23 cellular contexts compared by ENCODE assay signal in the genomic region with DNA sequence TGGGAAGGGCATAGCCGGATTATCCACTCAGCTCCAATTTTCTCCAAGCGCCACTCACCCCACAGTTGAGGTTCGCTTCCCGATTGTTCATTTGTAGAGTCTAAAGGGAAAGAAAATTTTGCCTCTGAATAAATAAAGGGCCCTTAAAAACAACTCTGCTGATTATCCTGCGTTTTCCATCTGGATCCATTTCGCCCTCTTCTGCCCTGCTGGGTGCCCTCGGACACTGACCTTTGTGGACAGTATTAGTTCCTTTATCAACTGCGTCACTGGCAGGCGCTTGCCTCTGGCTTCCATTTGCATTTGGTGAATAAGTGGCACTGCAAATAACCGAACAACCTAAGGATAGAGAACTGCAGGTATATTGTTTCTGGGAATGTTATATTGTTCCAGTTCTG. TPM values are rescaled to one million over a fixed set of nuclear protein-coding genes. Genes with fewer than 3 reads are reported as not detected.
A peak's percentile ranks its signal among the peaks of the same experiment; 100 is the strongest.
DNase-seq lines count a peak whose midpoint lies in the region; ATAC-seq, FAIRE-seq and TF ChIP-seq lines count a peak whose summit lies in the region.
"Had no signal": no experiment of that assay in that cellular context is flagged by ENCODE, and none has a peak within 500 bp of the region (broad histone marks: within the 10 kb centered on the region; RNA-seq: fewer than 3 reads in every experiment).

No MANE protein-coding gene starts in this region.

- peaks cover 0 to 2% (median 0%) of the 10 kb centered on the region in 9 donors for H3K9me3 Mint-ChIP-seq in naive thymus-derived CD8-positive, alpha-beta T cell
- H3K9me3 Mint-ChIP-seq: activated T-helper 2 cell treated with anti-CD3 and anti-CD28 coated beads, Interferon-gamma antibody, Interleukin-2, Interleukin-4, amounts not matched to agents 10 μg/mL and 5 μg/mL and 100 μg/mL, durations not matched to agents 14 hours and 24 hours and 36 hours; CD8-positive, alpha-beta T cell had no signal

- H4K20me1 ChIP-seq in HepG2 (ENCODE audit: insufficient read depth, low read length) (no peaks in the 10 kb centered on the region), endothelial cell of umbilical vein (replicated peaks; ENCODE audit: control insufficient read depth, extremely low read depth, insufficient read depth, low read length) (no peaks in the 10 kb centered on the region)

- H3K79me2 ChIP-seq in HepG2 (ENCODE audit: insufficient read depth, low read length): no peaks in the 10 kb centered on the region
- no peaks in the 10 kb centered on the region for H3K79me2 ChIP-seq in endothelial cell of umbilical vein (ENCODE audit: control insufficient read depth, insufficient read depth, low read length)

- TF ChIP-seq RAD21 in liver (IDR thresholded peaks at IDR 0.05) (no peak), HepG2 (CRISPR knock-in tag; IDR thresholded peaks at IDR 0.05) (no peak)

- H3K9me3 ChIP-seq in liver (ENCODE audit: control insufficient read depth in 4 of 4, low read length in 3 of 4) (no peaks in the 10 kb centered on the region), HepG2 (ENCODE audit: low read length) (no peaks in the 10 kb centered on the region), endothelial cell of umbilical vein (replicated peaks; ENCODE audit: control insufficient read depth, insufficient read depth, low read length) (no peaks in the 10 kb centered on the region), thoracic aorta (no peaks in the 10 kb centered on the region)
- H3K9me3 ChIP-seq in effector memory CD4-positive, alpha-beta T cell (ENCODE audit: control insufficient read depth, low read length): no peaks in the 10 kb centered on the region

- H3K27me3 ChIP-seq in liver (ENCODE audit: control insufficient read depth in 4 of 4, insufficient read depth in 4 of 4, low read length in 3 of 4) (no peaks in the 10 kb centered on the region), HepG2 (ENCODE audit: control insufficient read depth in 1 of 2, insufficient read depth in 2 of 2, low read length in 2 of 2) (peaks cover 0 to 15% of the 10 kb centered on the region in 2 experiments), endothelial cell of umbilical vein (ENCODE audit: control insufficient read depth in 2 of 2, insufficient read depth in 2 of 2, low read length in 2 of 2) (peaks cover 34 to 51% of the 10 kb centered on the region in 2 experiments), thoracic aorta (replicated peaks; ENCODE audit: insufficient read depth) (peaks cover 10% of the 10 kb centered on the region)
- H3K27me3 ChIP-seq in effector memory CD4-positive, alpha-beta T cell (replicated peaks; ENCODE audit: control insufficient read depth, insufficient read depth, low read length, poor library complexity, severe bottlenecking): peaks cover 37% of the 10 kb centered on the region

- peak overlapping the region in 7 of 10 donors; percentile 2 to 59 (median 38) for H3K4me3 Mint-ChIP-seq in naive thymus-derived CD8-positive, alpha-beta T cell
- H3K4me3 Mint-ChIP-seq: CD8-positive, alpha-beta T cell had no signal

- H3K27me3 Mint-ChIP-seq in naive thymus-derived CD8-positive, alpha-beta T cell: peaks cover 44 to 90% (median 74%) of the 10 kb centered on the region in 5 donors

- TF ChIP-seq POLR2A in HepG2 (IDR thresholded peaks at IDR 0.05; ENCODE audit: insufficient read depth in 1 of 2, low read depth in 2 of 2, low read length in 2 of 2): no peak
- no peak for TF ChIP-seq POLR2A in endothelial cell of umbilical vein (IDR thresholded peaks at IDR 0.05; ENCODE audit: low read depth, low read length)

- FAIRE-seq in HepG2 (lab: Jason Lieb, UNC): no peak
- FAIRE-seq in endothelial cell of umbilical vein (lab: Jason Lieb, UNC): no peak
- FAIRE-seq: GM18507 had no signal

- BruUV-seq in HepG2 (replicated peaks; lab: Mats Ljungman, UMichigan): no TSS peak
- BruUV-seq in endothelial cell of umbilical vein (replicated peaks; lab: Mats Ljungman, UMichigan): no TSS peak

- no peaks in the 10 kb centered on the region for H3K36me3 ChIP-seq in liver (ENCODE audit: control insufficient read depth in 4 of 4, insufficient read depth in 3 of 4, low read depth in 1 of 4, low read length in 3 of 4)
- H3K36me3 ChIP-seq in HepG2 (replicated peaks in 1 of 2; ENCODE audit: control insufficient read depth in 1 of 2, insufficient read depth in 2 of 2, low read length in 2 of 2): no peaks in the 10 kb centered on the region
- no peaks in the 10 kb centered on the region for H3K36me3 ChIP-seq in endothelial cell of umbilical vein (ENCODE audit: control insufficient read depth in 2 of 2, extremely low read depth in 1 of 2, insufficient read depth in 2 of 2, low read length in 2 of 2)
- no peaks in the 10 kb centered on the region for H3K36me3 ChIP-seq in thoracic aorta
- H3K36me3 ChIP-seq in effector memory CD4-positive, alpha-beta T cell (ENCODE audit: control insufficient read depth, insufficient read depth, low read length): no peaks in the 10 kb centered on the region

- 29% methylated on average over 10 of the region's 10 CpGs for WGBS in liver
- WGBS in HepG2 (ENCODE audit: low lambda C conversion rate): 59% methylated on average over 10 of the region's 10 CpGs

- no peaks in the 10 kb centered on the region for H3K9me1 ChIP-seq in endothelial cell of umbilical vein (replicated peaks; ENCODE audit: control insufficient read depth, extremely low read depth, insufficient read depth, low read length)

- POLR2A ChIA-PET in HepG2 (lab: Yijun Ruan, JAX) (no interaction called here), endothelial cell of umbilical vein (lab: Charles Lee) (no interaction called here)
- POLR2A ChIA-PET in naive thymus-derived CD8-positive, alpha-beta T cell (lab: Charles Lee): no interaction called here

- ATAC-seq in HepG2 (no peak), thoracic aorta (ENCODE audit: insufficient number of reproducible peaks, low FRiP score, low read depth) (no peak), HG03354 (IDR thresholded peaks at IDR 0.05; ENCODE audit: poor library complexity, severe bottlenecking, unreplicated experiment) (no peak)
- ATAC-seq in naive thymus-derived CD8-positive, alpha-beta T cell: no peak
- ATAC-seq: CD8-positive, alpha-beta T cell had no signal

- TF ChIP-seq CTCF in liver (IDR thresholded peaks at IDR 0.05; ENCODE audit: low read depth, low read length, missing input control) (no peak), HepG2 (CRISPR knock-in tag; IDR thresholded peaks at IDR 0.05) (no peak), endothelial cell of umbilical vein (IDR thresholded peaks at IDR 0.05; ENCODE audit: extremely low read depth in 1 of 2, insufficient read depth in 1 of 2, low read depth in 1 of 2, low read length in 2 of 2) (no peak), thoracic aorta (IDR thresholded peaks at IDR 0.05) (no peak)

- H3K9ac ChIP-seq in liver (ENCODE audit: low read depth in 1 of 2, low read length in 2 of 2) (no peak overlapping the region), HepG2 (ENCODE audit: insufficient read depth, low read depth, low read length) (no peak overlapping the region), endothelial cell of umbilical vein (replicated peaks; ENCODE audit: extremely low read depth, insufficient read depth, low read length) (no peak overlapping the region)

- H3K4me1 ChIP-seq in liver (ENCODE audit: control insufficient read depth in 4 of 4, insufficient read depth in 4 of 4, low read length in 3 of 4) (peaks cover 0 to 11% (median 6%) of the 10 kb centered on the region in 4 donors), HepG2 (ENCODE audit: insufficient read depth, low read length) (no peaks in the 10 kb centered on the region), endothelial cell of umbilical vein (ENCODE audit: control insufficient read depth, extremely low read depth, insufficient read depth, low read length) (peaks cover 3% of the 10 kb centered on the region), thoracic aorta (ENCODE audit: control insufficient read depth in 1 of 2, low read depth in 2 of 2) (peaks cover 0 to 8% of the 10 kb centered on the region in 2 donors)
- peaks cover 10% of the 10 kb centered on the region for H3K4me1 ChIP-seq in effector memory CD4-positive, alpha-beta T cell (ENCODE audit: control insufficient read depth, insufficient read depth, low read length, poor library complexity, severe bottlenecking)

- intact Hi-C loops in HepG2 (cut with micrococcal nuclease; ENCODE audit: unreplicated experiment) (no loop called here), endothelial cell of umbilical vein (cut with micrococcal nuclease) (no loop called here)

- DNase-seq in HepG2 (ENCODE audit: low spot score) (no peak), endothelial cell of umbilical vein (ENCODE audit: low read depth, low spot score) (no peak), thoracic aorta (ENCODE audit: low spot score) (no peak), NCI-H1694 treated with DMSO at 0.1 percent for 48 hours (lab: John Stamatoyannopoulos, UW) (no peak)
- no peak for DNase-seq in naive thymus-derived CD8-positive, alpha-beta T cell
- no peak for DNase-seq in effector memory CD4-positive, alpha-beta T cell
- DNase-seq: activated CD8-positive, alpha-beta memory T cell treated with anti-CD3 and anti-CD28 coated beads for 24 hours; CD8-positive, alpha-beta T cell; DMS79; NCI-H1436 treated with DMSO at 0.1 percent for 48 hours; NCI-H345; Right ventricle myocardium superior; stimulated activated CD4-positive, alpha-beta T cell treated with anti-CD3 and anti-CD28 coated beads, Interleukin-15, amount 100 ng/mL, for 24 hours; T-helper 1 cell had no signal

- H3K4me2 ChIP-seq in HepG2 (ENCODE audit: low read depth, low read length): no peak overlapping the region
- H3K4me2 ChIP-seq in endothelial cell of umbilical vein (ENCODE audit: insufficient read depth, low read length): peak overlapping the region; percentile 21

- H3K36me3 Mint-ChIP-seq in naive thymus-derived CD8-positive, alpha-beta T cell: peaks cover 0 to under 1% (median 0%) of the 10 kb centered on the region in 3 donors
- H3K36me3 Mint-ChIP-seq: CD8-positive, alpha-beta T cell had no signal

- CTCF ChIA-PET in HepG2 (lab: Yijun Ruan, JAX; ENCODE audit: low intra/inter-chr PET ratio, low total read pairs) (no interaction called here), endothelial cell of umbilical vein (lab: Charles Lee) (interaction anchor here (0.8 to 1.6 kb wide), 3 partner anchors 10 to 202 kb away, joined by 4 to 8 read pairs (median 5); no protein-coding TSS in a partner anchor)

- peaks cover 12 to 26% (median 19%) of the 10 kb centered on the region in 4 donors for H3K4me1 Mint-ChIP-seq in naive thymus-derived CD8-positive, alpha-beta T cell

- H3K4me3 ChIP-seq in liver (ENCODE audit: low read depth in 1 of 3, low read length in 3 of 3) (peak overlapping the region in 2 of 3 donors; percentile 44 to 52), HepG2 (replicated peaks in 1 of 3; ENCODE audit: insufficient read depth in 1 of 3, low read depth in 2 of 3, low read length in 3 of 3) (no peak overlapping the region), endothelial cell of umbilical vein (replicated peaks in 1 of 3; ENCODE audit: insufficient read depth in 1 of 3, low read depth in 1 of 3, low read length in 3 of 3) (no peak overlapping the region), thoracic aorta (peak overlapping the region; percentile 18)
- no peak overlapping the region for H3K4me3 ChIP-seq in effector memory CD4-positive, alpha-beta T cell (ENCODE audit: insufficient read depth, low read depth, low read length, poor library complexity, severe bottlenecking)

- no peak overlapping the region for H2AFZ ChIP-seq in HepG2 (ENCODE audit: low read length)
- H2AFZ ChIP-seq in endothelial cell of umbilical vein (ENCODE audit: low read depth, low read length): peak overlapping the region; percentile 48

- H3K27ac ChIP-seq in liver (ENCODE audit: low read depth in 1 of 2, low read length in 2 of 2): no peak overlapping the region
- no peak overlapping the region for H3K27ac ChIP-seq in HepG2 (ENCODE audit: extremely low read length, insufficient read depth, low read length)
- no peak overlapping the region for H3K27ac ChIP-seq in endothelial cell of umbilical vein (ENCODE audit: insufficient read depth, low read depth, low read length)
- H3K27ac ChIP-seq in thoracic aorta: no peak overlapping the region
- no peak overlapping the region for H3K27ac ChIP-seq in effector memory CD4-positive, alpha-beta T cell (ENCODE audit: insufficient read depth, low read length, poor library complexity, severe bottlenecking)
- H3K27ac ChIP-seq: HL-60, VCaP had no signal

- no peak for TF ChIP-seq EP300 in HepG2 (IDR thresholded peaks at IDR 0.05; ENCODE audit: low read depth in 2 of 2, low read length in 2 of 2)
- TF ChIP-seq EP300 in HepG2 (CRISPR knock-in tag; IDR thresholded peaks at IDR 0.05; ENCODE audit: borderline replicate concordance): no peak

- in situ Hi-C loops in HepG2 (cut with HindIII; ENCODE audit: extremely low pct_ligation_motif_present, low pct_unique_long_range_greater_than_20kb): no loop called here

- peak overlapping the region in 1 of 10 donors; percentile 37 for H3K27ac Mint-ChIP-seq in naive thymus-derived CD8-positive, alpha-beta T cell
- H3K27ac Mint-ChIP-seq: activated T-helper 2 cell treated with anti-CD3 and anti-CD28 coated beads, Interferon-gamma antibody, Interleukin-2, Interleukin-4, amounts not matched to agents 10 μg/mL and 5 μg/mL and 100 μg/mL, durations not matched to agents 14 hours and 24 hours and 36 hours; CD8-positive, alpha-beta T cell had no signal

- dilution Hi-C loops in endothelial cell of umbilical vein (cut with MboI; ENCODE audit: extremely low pct_ligation_motif_present, low sequenced_read_pairs): no loop called here

RNA-seq across cellular contexts. Expression of gene GSX2, which starts 10.1 kb away (rescaled TPM):
- not detected for total RNA-seq in liver
- not detected for polyA plus RNA-seq in liver
- not detected in 2 replicates for total RNA-seq in HepG2 (2016; rRNA removed; fragmentation: Illumina TruSeq; extraction: Trizol)
- total RNA-seq in HepG2 (2016; cell fraction: cytosol; rRNA removed; fragmentation: Illumina TruSeq; extraction: Trizol; ENCODE audit: low read depth): not detected in 2 replicates
- total RNA-seq in HepG2 (2016; cell fraction: insoluble cytoplasmic fraction; rRNA removed; fragmentation: Illumina TruSeq; extraction: Trizol): not detected in 2 replicates
- not detected in 2 replicates for total RNA-seq in HepG2 (2016; cell fraction: membrane; rRNA removed; fragmentation: Illumina TruSeq; extraction: Trizol)
- total RNA-seq in HepG2 (2016; cell fraction: nucleus; rRNA removed; fragmentation: Illumina TruSeq; extraction: Trizol): not detected in 2 replicates
- not detected in 2 replicates for polyA plus RNA-seq in HepG2 (2011; rRNA removed)
- polyA plus RNA-seq in HepG2 (2011; cell fraction: cytosol; rRNA removed): not detected in 2 replicates
- not detected in 2 replicates for polyA plus RNA-seq in HepG2 (2011; cell fraction: nucleus; rRNA removed)
- not detected in 2 replicates for polyA plus RNA-seq in HepG2 (2012)
- polyA plus RNA-seq in HepG2 (2016; cell fraction: cytosol; fragmentation: Illumina TruSeq; extraction: Trizol; ENCODE audit: low read depth): not detected in 2 replicates
- polyA plus RNA-seq in HepG2 (2016; cell fraction: insoluble cytoplasmic fraction; fragmentation: Illumina TruSeq; extraction: Trizol; ENCODE audit: low read depth): not detected in 2 replicates
- not detected in 2 replicates for polyA plus RNA-seq in HepG2 (2016; cell fraction: membrane; fragmentation: Illumina TruSeq; extraction: Trizol; ENCODE audit: low read depth)
- polyA plus RNA-seq in HepG2 (2016; cell fraction: nucleus; fragmentation: Illumina TruSeq; extraction: Trizol; ENCODE audit: insufficient read depth, low read depth): not detected in 2 replicates
- not detected in 2 replicates for polyA minus RNA-seq in HepG2 (2011; rRNA and poly(A)+ RNA removed; ENCODE audit: low replicate concordance)
- polyA minus RNA-seq in HepG2 (2011; cell fraction: cytosol; rRNA and poly(A)+ RNA removed): not detected in 2 replicates
- polyA minus RNA-seq in HepG2 (2011; cell fraction: nucleus; rRNA and poly(A)+ RNA removed): not detected in 2 replicates
- not detected in 2 replicates for total RNA-seq in endothelial cell of umbilical vein
- not detected in 2 replicates for polyA plus RNA-seq in endothelial cell of umbilical vein
- polyA plus RNA-seq in endothelial cell of umbilical vein (2011; cell fraction: cytosol; rRNA removed): not detected in 2 replicates
- polyA plus RNA-seq in endothelial cell of umbilical vein (2011; cell fraction: nucleus; rRNA removed): not detected in 2 replicates
- polyA plus RNA-seq in endothelial cell of umbilical vein (2012): not detected in 2 replicates
- polyA minus RNA-seq in endothelial cell of umbilical vein: not detected in 2 replicates
- polyA minus RNA-seq in endothelial cell of umbilical vein (2011; cell fraction: cytosol; rRNA and poly(A)+ RNA removed): not detected
- polyA minus RNA-seq in endothelial cell of umbilical vein (2011; cell fraction: nucleus; rRNA and poly(A)+ RNA removed): not detected in 2 replicates
- total RNA-seq in naive thymus-derived CD8-positive, alpha-beta T cell: not detected
- not detected for polyA plus RNA-seq in naive thymus-derived CD8-positive, alpha-beta T cell
- not detected for total RNA-seq in thoracic aorta
- total RNA-seq: activated T-helper 2 cell treated with anti-CD3 and anti-CD28 coated beads, Interferon-gamma antibody, Interleukin-2, Interleukin-4, amounts not matched to agents 10 μg/mL and 5 μg/mL and 100 μg/mL, durations not matched to agents 14 hours and 24 hours and 36 hours; CD8-positive, alpha-beta T cell; epithelial cell of proximal tubule; LHCN-M2; pulmonary artery endothelial cell; Right ventricle myocardium superior had no signal

RNA-seq across cellular contexts. Expression of gene CHIC2, which starts 45.6 kb away (rescaled TPM):
- total RNA-seq in liver: 10 to 100 TPM; 21.7 to 26.2 TPM
- 10 to 100 TPM in 1 of 2 donors, 1 to 10 TPM in 1; 9.3 to 15.1 TPM for polyA plus RNA-seq in liver
- 16.6 and 17.2 TPM in 2 replicates for total RNA-seq in HepG2 (2016; rRNA removed; fragmentation: Illumina TruSeq; extraction: Trizol)
- total RNA-seq in HepG2 (2016; cell fraction: cytosol; rRNA removed; fragmentation: Illumina TruSeq; extraction: Trizol; ENCODE audit: low read depth): 27.0 and 31.5 TPM in 2 replicates
- 18.8 and 19.3 TPM in 2 replicates for total RNA-seq in HepG2 (2016; cell fraction: insoluble cytoplasmic fraction; rRNA removed; fragmentation: Illumina TruSeq; extraction: Trizol)
- total RNA-seq in HepG2 (2016; cell fraction: membrane; rRNA removed; fragmentation: Illumina TruSeq; extraction: Trizol): 33.0 and 34.2 TPM in 2 replicates
- 10.2 and 11.4 TPM in 2 replicates for total RNA-seq in HepG2 (2016; cell fraction: nucleus; rRNA removed; fragmentation: Illumina TruSeq; extraction: Trizol)
- polyA plus RNA-seq in HepG2 (2011; rRNA removed): 8.4 and 10.0 TPM in 2 replicates
- polyA plus RNA-seq in HepG2 (2011; cell fraction: cytosol; rRNA removed): 9.5 and 9.8 TPM in 2 replicates
- 8.4 and 9.8 TPM in 2 replicates for polyA plus RNA-seq in HepG2 (2011; cell fraction: nucleus; rRNA removed)
- 9.2 and 11.5 TPM in 2 replicates for polyA plus RNA-seq in HepG2 (2012)
- polyA plus RNA-seq in HepG2 (2016; cell fraction: cytosol; fragmentation: Illumina TruSeq; extraction: Trizol; ENCODE audit: low read depth): 20.0 and 21.8 TPM in 2 replicates
- polyA plus RNA-seq in HepG2 (2016; cell fraction: insoluble cytoplasmic fraction; fragmentation: Illumina TruSeq; extraction: Trizol; ENCODE audit: low read depth): 9.4 and 14.0 TPM in 2 replicates
- polyA plus RNA-seq in HepG2 (2016; cell fraction: membrane; fragmentation: Illumina TruSeq; extraction: Trizol; ENCODE audit: low read depth): 20.0 and 26.0 TPM in 2 replicates
- polyA plus RNA-seq in HepG2 (2016; cell fraction: nucleus; fragmentation: Illumina TruSeq; extraction: Trizol; ENCODE audit: insufficient read depth, low read depth): 8.3 and 12.4 TPM in 2 replicates
- polyA minus RNA-seq in HepG2 (2011; rRNA and poly(A)+ RNA removed; ENCODE audit: low replicate concordance): 2.2 and 8.7 TPM in 2 replicates
- polyA minus RNA-seq in HepG2 (2011; cell fraction: cytosol; rRNA and poly(A)+ RNA removed): 13.7 and 17.7 TPM in 2 replicates
- 39.3 and 58.1 TPM in 2 replicates for polyA minus RNA-seq in HepG2 (2011; cell fraction: nucleus; rRNA and poly(A)+ RNA removed)
- total RNA-seq in endothelial cell of umbilical vein: 43.3 and 43.8 TPM in 2 replicates
- polyA plus RNA-seq in endothelial cell of umbilical vein: 23.3 and 27.4 TPM in 2 replicates
- polyA plus RNA-seq in endothelial cell of umbilical vein (2011; cell fraction: cytosol; rRNA removed): 28.1 and 28.7 TPM in 2 replicates
- polyA plus RNA-seq in endothelial cell of umbilical vein (2011; cell fraction: nucleus; rRNA removed): 19.1 and 26.2 TPM in 2 replicates
- polyA plus RNA-seq in endothelial cell of umbilical vein (2012): 25.7 and 33.2 TPM in 2 replicates
- polyA minus RNA-seq in endothelial cell of umbilical vein: 18.1 and 20.8 TPM in 2 replicates
- polyA minus RNA-seq in endothelial cell of umbilical vein (2011; cell fraction: cytosol; rRNA and poly(A)+ RNA removed): 4.4 TPM
- 59.9 and 90.3 TPM in 2 replicates for polyA minus RNA-seq in endothelial cell of umbilical vein (2011; cell fraction: nucleus; rRNA and poly(A)+ RNA removed)
- total RNA-seq in naive thymus-derived CD8-positive, alpha-beta T cell: 10 to 100 TPM; 49.4 to 49.5 TPM
- 10 to 100 TPM; 51.7 to 70.5 (median 53.7) TPM for polyA plus RNA-seq in naive thymus-derived CD8-positive, alpha-beta T cell
- total RNA-seq in thoracic aorta: 10 to 100 TPM; 52.8 to 75.0 TPM

Comparison
In these comparisons a context has a peak if more than half of its experiments do, and no peak if none do; other contexts are left out.
1. H3K4me3 ChIP-seq: peak in liver (2 of 3) and thoracic aorta (single experiment); none in HepG2 (0 of 3), endothelial cell of umbilical vein (0 of 3) and effector memory CD4-positive, alpha-beta T cell (single experiment).